In genomic region chr5:150122158-150122510, GRCh38 we compare ENCODE assay signal across 9 cellular contexts. TPM values are rescaled to one million over a fixed set of nuclear protein-coding genes. Genes with fewer than 3 reads are reported as not detected.
A peak's percentile ranks its signal among the peaks of the same experiment; 100 is the strongest.
DNase-seq lines count a peak whose midpoint lies in the region; ATAC-seq, FAIRE-seq and TF ChIP-seq lines count a peak whose summit lies in the region.
"Had no signal": no experiment of that assay in that cellular context is flagged by ENCODE, and none has a peak within 500 bp of the region (broad histone marks: within the 10 kb centered on the region; RNA-seq: fewer than 3 reads in every experiment).

No MANE protein-coding gene starts in this region.

- no peak for DNase-seq in AG10803 (ENCODE audit: low read depth)
- DNase-seq in GM19239 (ENCODE audit: insufficient read length, low spot score) = peak; percentile 79
- DNase-seq in HuH-7.5 (ENCODE audit: low spot score) = peak; percentile 64
- peak; percentile 59 for DNase-seq in activated CD8-positive, alpha-beta T cell treated with anti-CD3 and anti-CD28 coated beads, Interleukin-2, amount 10 ng/mL, durations not matched to agents 7 days and 5 days
- DNase-seq in nephron progenitor cell = no peak
- DNase-seq in DMS153 treated with DMSO at 0.1 percent for 48 hours (lab: John Stamatoyannopoulos, UW; ENCODE audit: unreplicated experiment) = no peak
- no peak for DNase-seq in DMS79 treated with DMSO at 0.1 percent for 48 hours (lab: John Stamatoyannopoulos, UW)
- DNase-seq in NCI-H1105 treated with DMSO at 0.1 percent for 48 hours (lab: John Stamatoyannopoulos, UW) = no peak

- H3K9me3 Mint-ChIP-seq in activated CD8-positive, alpha-beta T cell treated with anti-CD3 and anti-CD28 coated beads, Interleukin-2, amount 10 ng/mL, durations not matched to agents 7 days and 5 days (ENCODE audit: insufficient read depth) = no peaks in the 10 kb centered on the region
- H3K9me3 Mint-ChIP-seq in nephron progenitor cell = no peaks in the 10 kb centered on the region

- H3K4me3 ChIP-seq in AG10803 (ENCODE audit: low read length) = no peak overlapping the region

- CTCF ChIA-PET in activated CD8-positive, alpha-beta T cell treated with anti-CD3 and anti-CD28 coated beads, Interleukin-2, amount 10 ng/mL, durations not matched to agents 7 days and 5 days (lab: Charles Lee) = interaction anchor here (0.7 to 2.3 kb wide), 10 partner anchors 9 to 120 kb away, joined by 3 to 8 read pairs (median 4); no protein-coding TSS in a partner anchor

- H3K27ac Mint-ChIP-seq in activated CD8-positive, alpha-beta T cell treated with anti-CD3 and anti-CD28 coated beads, Interleukin-2, amount 10 ng/mL, durations not matched to agents 7 days and 5 days = no peak overlapping the region
- peak overlapping the region; percentile 12 for H3K27ac Mint-ChIP-seq in nephron progenitor cell

- peaks cover 15% of the 10 kb centered on the region for H3K36me3 Mint-ChIP-seq in activated CD8-positive, alpha-beta T cell treated with anti-CD3 and anti-CD28 coated beads, Interleukin-2, amount 10 ng/mL, durations not matched to agents 7 days and 5 days (ENCODE audit: low read depth)
- peaks cover 52% of the 10 kb centered on the region for H3K36me3 Mint-ChIP-seq in nephron progenitor cell (ENCODE audit: low read depth)

- POLR2A ChIA-PET in activated CD8-positive, alpha-beta T cell treated with anti-CD3 and anti-CD28 coated beads, Interleukin-2, amount 10 ng/mL, durations not matched to agents 7 days and 5 days (lab: Charles Lee) = no interaction called here

- H3K4me3 Mint-ChIP-seq in activated CD8-positive, alpha-beta T cell treated with anti-CD3 and anti-CD28 coated beads, Interleukin-2, amount 10 ng/mL, durations not matched to agents 7 days and 5 days = no peak overlapping the region
- H3K4me3 Mint-ChIP-seq in nephron progenitor cell = no peak overlapping the region

- H3K4me1 Mint-ChIP-seq in activated CD8-positive, alpha-beta T cell treated with anti-CD3 and anti-CD28 coated beads, Interleukin-2, amount 10 ng/mL, durations not matched to agents 7 days and 5 days (ENCODE audit: low read depth) = peaks cover 4% of the 10 kb centered on the region
- peaks cover 26% of the 10 kb centered on the region for H3K4me1 Mint-ChIP-seq in nephron progenitor cell

- peak; percentile 57 for ATAC-seq in activated CD8-positive, alpha-beta T cell treated with anti-CD3 and anti-CD28 coated beads, Interleukin-2, amount 10 ng/mL, durations not matched to agents 7 days and 5 days

- H3K27me3 Mint-ChIP-seq in activated CD8-positive, alpha-beta T cell treated with anti-CD3 and anti-CD28 coated beads, Interleukin-2, amount 10 ng/mL, durations not matched to agents 7 days and 5 days (ENCODE audit: low read depth) = no peaks in the 10 kb centered on the region
- peaks cover 4% of the 10 kb centered on the region for H3K27me3 Mint-ChIP-seq in nephron progenitor cell (ENCODE audit: low read depth, poor library complexity)

- FAIRE-seq in GM19239 (lab: Jason Lieb, UNC) = peak; percentile 11
- FAIRE-seq: endothelial cell of umbilical vein had no signal

- TF ChIP-seq CTCF in AG10803 (conservative IDR thresholded peaks at IDR 0.05; ENCODE audit: low read length) (peak; percentile 19), nephron progenitor cell (IDR thresholded peaks at IDR 0.05) (no peak)

RNA-seq across cellular contexts. Expression of gene PDGFRB, which starts 33.5 kb away (rescaled TPM):
- total RNA-seq in activated CD8-positive, alpha-beta T cell treated with anti-CD3 and anti-CD28 coated beads, Interleukin-2, amount 10 ng/mL, durations not matched to agents 7 days and 5 days = 10 to 100 TPM; 47.0 to 49.0 TPM

RNA-seq across cellular contexts. Expression of gene CSF1R, which starts 35.8 kb away (rescaled TPM):
- total RNA-seq in activated CD8-positive, alpha-beta T cell treated with anti-CD3 and anti-CD28 coated beads, Interleukin-2, amount 10 ng/mL, durations not matched to agents 7 days and 5 days = not detected
- total RNA-seq: endothelial cell of umbilical vein had no signal

RNA-seq across cellular contexts. Expression of gene CDX1, which starts 44.4 kb away (rescaled TPM):
- total RNA-seq in activated CD8-positive, alpha-beta T cell treated with anti-CD3 and anti-CD28 coated beads, Interleukin-2, amount 10 ng/mL, durations not matched to agents 7 days and 5 days = not detected
- total RNA-seq: endothelial cell of umbilical vein had no signal

Comparison
In these comparisons a context has a peak if more than half of its experiments do, and no peak if none do; other contexts are left out.
1. DNase-seq: peak in GM19239 (single experiment), HuH-7.5 (single experiment) and activated CD8-positive, alpha-beta T cell treated with anti-CD3 and anti-CD28 coated beads, Interleukin-2, amount 10 ng/mL, durations not matched to agents 7 days and 5 days (single experiment); none in AG10803 (single experiment), nephron progenitor cell (single experiment), DMS153 treated with DMSO at 0.1 percent for 48 hours (single experiment), DMS79 treated with DMSO at 0.1 percent for 48 hours (single experiment) and NCI-H1105 treated with DMSO at 0.1 percent for 48 hours (single experiment).